8 cellular contexts compared by ENCODE assay signal in the genomic region with DNA sequence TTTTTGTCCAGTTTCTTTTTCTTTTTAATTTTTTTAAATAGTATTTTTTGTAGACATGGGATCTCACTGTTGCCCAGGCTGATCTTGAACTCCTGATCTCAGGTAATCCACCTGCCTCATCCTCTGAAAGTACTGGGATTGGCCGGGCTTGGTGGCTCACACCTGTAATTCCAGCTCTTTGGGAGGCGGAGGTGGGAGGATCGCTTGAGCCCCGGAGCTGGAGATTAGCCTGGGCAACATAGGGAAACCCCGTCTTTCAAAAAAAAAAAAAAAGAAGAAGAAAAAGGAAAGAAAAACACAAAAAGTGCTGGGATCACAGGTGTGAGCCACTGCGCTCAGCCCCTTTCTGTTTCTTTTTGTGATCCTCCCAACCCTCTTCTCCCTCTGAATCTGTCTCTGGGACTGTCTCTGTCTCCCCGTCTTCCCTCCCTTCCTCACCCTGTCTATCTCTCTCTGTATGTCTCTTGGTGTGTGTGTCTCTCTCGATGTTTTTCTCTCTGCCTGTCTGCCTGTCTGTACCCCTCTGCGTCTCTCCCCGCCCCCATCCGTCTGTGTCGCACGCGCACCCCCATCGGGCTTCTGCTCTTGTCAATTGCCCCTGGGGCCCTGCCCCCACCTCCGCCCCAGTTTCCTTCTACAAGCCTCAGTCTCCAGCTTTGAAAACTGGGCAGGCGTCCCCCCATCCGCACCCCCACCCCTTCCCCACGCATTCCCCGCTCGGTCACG.
A peak's percentile ranks its signal among the peaks of the same experiment; 100 is the strongest.
DNase-seq lines count a peak whose midpoint lies in the region; ATAC-seq and TF ChIP-seq lines count a peak whose summit lies in the region.

No MANE protein-coding gene starts in this region.

- no peak overlapping the region for H3K27ac ChIP-seq in iPS-18a (ENCODE audit: low read length)

- in situ Hi-C loops in GM13977 (cut with MboI; ENCODE audit: low pct_unique_long_range_greater_than_20kb, low sequenced_read_pairs, unreplicated experiment) = no loop called here

- peaks cover 5% of the 10 kb centered on the region for H3K27me3 ChIP-seq in iPS-18a (ENCODE audit: control insufficient read depth, insufficient read depth, low read length)

- peak overlapping the region; percentile 50 for H3K9ac ChIP-seq in iPS-18a (ENCODE audit: low read length)

- TF ChIP-seq CTCF in GM13977 (IDR thresholded peaks at IDR 0.05; ENCODE audit: extremely low read depth, insufficient read depth, missing control alignments) = no peak

- H3K36me3 ChIP-seq in iPS-18a (ENCODE audit: control insufficient read depth, low read depth, low read length) = no peaks in the 10 kb centered on the region

- no peaks in the 10 kb centered on the region for H3K9me3 ChIP-seq in iPS-18a (ENCODE audit: control insufficient read depth, low read depth, low read length)

- H3K4me1 ChIP-seq in iPS-18a (ENCODE audit: control insufficient read depth, low read depth, low read length) = peaks cover 33% of the 10 kb centered on the region

- DNase-seq in GM13977 (ENCODE audit: low spot score) (peak; percentile 76), RKO (ENCODE audit: low spot score) (peak; percentile 70), NCI-H1105 (lab: John Stamatoyannopoulos, UW) (no peak)
- peak; percentile 83 to 85 for DNase-seq in stimulated activated CD4-positive, alpha-beta T cell treated with anti-CD3 and anti-CD28 coated beads, Interleukin-1b, Interleukin-23, amount 100 ng/mL, for 4 hours (ENCODE audit: low read depth in 2 of 2)

- H3K27me3 Mint-ChIP-seq in activated naive CD4-positive, alpha-beta T cell treated with anti-CD3 and anti-CD28 coated beads, Interleukin-2, amount 50 U/mL, for 24 hours = no peaks in the 10 kb centered on the region

- H3K4me1 Mint-ChIP-seq in activated naive CD4-positive, alpha-beta T cell treated with anti-CD3 and anti-CD28 coated beads, Interleukin-2, amount 50 U/mL, for 24 hours = peaks cover 54% of the 10 kb centered on the region

- no peak for ATAC-seq in HG02852 (IDR thresholded peaks at IDR 0.05; ENCODE audit: unreplicated experiment)
- ATAC-seq in HG03159 (IDR thresholded peaks at IDR 0.05; ENCODE audit: unreplicated experiment) = no peak

- no peaks in the 10 kb centered on the region for H3K9me3 Mint-ChIP-seq in activated naive CD4-positive, alpha-beta T cell treated with anti-CD3 and anti-CD28 coated beads, Interleukin-2, amount 50 U/mL, for 24 hours

- peak overlapping the region; percentile 87 for H3K4me3 ChIP-seq in iPS-18a (ENCODE audit: low read length)

- peak overlapping the region; percentile 92 for H3K27ac Mint-ChIP-seq in activated naive CD4-positive, alpha-beta T cell treated with anti-CD3 and anti-CD28 coated beads, Interleukin-2, amount 50 U/mL, for 24 hours

- H3K36me3 Mint-ChIP-seq in activated naive CD4-positive, alpha-beta T cell treated with anti-CD3 and anti-CD28 coated beads, Interleukin-2, amount 50 U/mL, for 24 hours = peaks cover 11% of the 10 kb centered on the region

- peak overlapping the region; percentile 84 for H3K4me3 Mint-ChIP-seq in activated naive CD4-positive, alpha-beta T cell treated with anti-CD3 and anti-CD28 coated beads, Interleukin-2, amount 50 U/mL, for 24 hours
